26 cellular contexts compared by ENCODE assay signal in the genomic region with DNA sequence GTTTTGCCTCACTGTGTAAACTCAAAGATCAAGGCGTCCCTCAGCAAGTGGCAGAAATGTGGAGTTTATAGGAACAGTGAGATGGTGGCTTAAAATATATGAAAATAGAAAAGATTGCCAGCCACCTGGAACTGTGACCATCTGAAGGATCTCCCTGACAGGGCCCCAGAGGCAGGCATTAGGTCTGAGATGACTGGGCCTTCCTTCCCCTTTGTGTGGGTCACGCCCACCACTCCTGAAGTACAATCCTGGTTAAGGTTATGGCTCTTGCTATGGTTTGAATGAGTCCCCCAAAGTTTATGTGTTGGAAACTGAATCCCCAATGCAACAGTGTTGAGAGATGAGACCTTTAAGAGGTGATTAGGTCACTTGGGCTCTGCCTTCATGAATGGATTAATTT. TPM values are rescaled to one million over a fixed set of nuclear protein-coding genes. Genes with fewer than 3 reads are reported as not detected.
A peak's percentile ranks its signal among the peaks of the same experiment; 100 is the strongest.
DNase-seq lines count a peak whose midpoint lies in the region; ATAC-seq and TF ChIP-seq lines count a peak whose summit lies in the region.
"Had no signal": no experiment of that assay in that cellular context is flagged by ENCODE, and none has a peak within 500 bp of the region (broad histone marks: within the 10 kb centered on the region; RNA-seq: fewer than 3 reads in every experiment).

No MANE protein-coding gene starts in this region.

- peaks cover 60% of the 10 kb centered on the region for H3K4me1 ChIP-seq in mammary epithelial cell (ENCODE audit: insufficient read depth, low read length)
- H3K4me1 ChIP-seq: uterus had no signal

- H3K36me3 ChIP-seq in mammary epithelial cell (ENCODE audit: insufficient read depth, low read length): peaks cover 6% of the 10 kb centered on the region
- H3K36me3 ChIP-seq: gastrocnemius medialis, uterus had no signal

- no peaks in the 10 kb centered on the region for H3K36me3 Mint-ChIP-seq in activated naive CD8-positive, alpha-beta T cell treated with anti-CD3 and anti-CD28 coated beads, Interleukin-2, amount 50 U/mL, for 24 hours (ENCODE audit: low read depth)
- H3K36me3 Mint-ChIP-seq in activated naive CD8-positive, alpha-beta T cell treated with anti-CD3 and anti-CD28 coated beads for 36 hours: no peaks in the 10 kb centered on the region
- H3K36me3 Mint-ChIP-seq in progenitor cell of endocrine pancreas (ENCODE audit: insufficient read depth): no peaks in the 10 kb centered on the region

- peaks cover 7% of the 10 kb centered on the region for H3K4me1 Mint-ChIP-seq in activated naive CD8-positive, alpha-beta T cell treated with anti-CD3 and anti-CD28 coated beads, Interleukin-2, amount 50 U/mL, for 24 hours
- peaks cover 8% of the 10 kb centered on the region for H3K4me1 Mint-ChIP-seq in activated naive CD8-positive, alpha-beta T cell treated with anti-CD3 and anti-CD28 coated beads for 36 hours
- no peaks in the 10 kb centered on the region for H3K4me1 Mint-ChIP-seq in progenitor cell of endocrine pancreas (ENCODE audit: low read depth)

- no TSS peak for BruUV-seq in mammary epithelial cell (replicated peaks; lab: Mats Ljungman, UMichigan)

- H4K20me1 ChIP-seq in mammary epithelial cell (ENCODE audit: insufficient read depth, low read length): no peaks in the 10 kb centered on the region

- dilution Hi-C loops in mammary epithelial cell (cut with HindIII; ENCODE audit: low sequenced_read_pairs): loop anchor here (5.0 kb wide), 2 partner anchors 48 to 117 kb away; no protein-coding TSS in a partner anchor

- H3K9me3 ChIP-seq in mammary epithelial cell (replicated peaks; ENCODE audit: insufficient read depth, low read length): no peaks in the 10 kb centered on the region
- H3K9me3 ChIP-seq: gastrocnemius medialis, uterus had no signal

- H2AFZ ChIP-seq in mammary epithelial cell (ENCODE audit: low read depth, low read length): no peak overlapping the region

- TF ChIP-seq CTCF in NB4 (IDR thresholded peaks at IDR 0.05; ENCODE audit: low read depth, low read length) (no peak), mammary epithelial cell (conservative IDR thresholded peaks at IDR 0.05 in 1 of 2, IDR thresholded peaks at IDR 0.05 in 1 of 2; ENCODE audit: extremely low read depth in 1 of 2, insufficient read depth in 1 of 2, low read depth in 1 of 2, low read length in 2 of 2) (no peak), progenitor cell of endocrine pancreas (IDR thresholded peaks at IDR 0.05; ENCODE audit: unreplicated experiment) (no peak)

- intact Hi-C loops in mammary epithelial cell (cut with micrococcal nuclease): no loop called here
- intact Hi-C loops in head of caudate nucleus (cut with DNase I): no loop called here

- H3K9me3 Mint-ChIP-seq in activated naive CD8-positive, alpha-beta T cell treated with anti-CD3 and anti-CD28 coated beads, Interleukin-2, amount 50 U/mL, for 24 hours: no peaks in the 10 kb centered on the region
- no peaks in the 10 kb centered on the region for H3K9me3 Mint-ChIP-seq in activated naive CD8-positive, alpha-beta T cell treated with anti-CD3 and anti-CD28 coated beads for 36 hours
- no peaks in the 10 kb centered on the region for H3K9me3 Mint-ChIP-seq in progenitor cell of endocrine pancreas (ENCODE audit: low read depth)

- no peak for TF ChIP-seq POLR2A in NB4 (IDR thresholded peaks at IDR 0.05; ENCODE audit: extremely low read depth, insufficient read length)

- CTCF ChIA-PET in mammary epithelial cell (lab: Charles Lee; ENCODE audit: low non-redundant PET): no interaction called here

- peaks cover 12% of the 10 kb centered on the region for H3K27me3 Mint-ChIP-seq in activated naive CD8-positive, alpha-beta T cell treated with anti-CD3 and anti-CD28 coated beads, Interleukin-2, amount 50 U/mL, for 24 hours
- H3K27me3 Mint-ChIP-seq in activated naive CD8-positive, alpha-beta T cell treated with anti-CD3 and anti-CD28 coated beads for 36 hours: peaks cover 17% of the 10 kb centered on the region
- peaks cover 21% of the 10 kb centered on the region for H3K27me3 Mint-ChIP-seq in progenitor cell of endocrine pancreas

- H3K27ac ChIP-seq in mammary epithelial cell (ENCODE audit: insufficient read depth, low read depth, low read length): peak overlapping the region; percentile 88
- H3K27ac ChIP-seq: KMS-11, uterus had no signal

- no peak overlapping the region for H3K4me2 ChIP-seq in mammary epithelial cell (ENCODE audit: insufficient read depth, low read depth, low read length)
- H3K4me2 ChIP-seq: KMS-11 had no signal

- H3K4me3 ChIP-seq in NB4 (ENCODE audit: low read depth, low read length) (no peak overlapping the region), mammary epithelial cell (replicated peaks in 1 of 3; ENCODE audit: insufficient read depth in 1 of 3, low read depth in 2 of 3, low read length in 3 of 3) (no peak overlapping the region)
- H3K4me3 ChIP-seq: gastrocnemius medialis, lung, uterus had no signal

- no peaks in the 10 kb centered on the region for H3K27me3 ChIP-seq in mammary epithelial cell (ENCODE audit: insufficient read depth, low read length)
- H3K27me3 ChIP-seq: gastrocnemius medialis, uterus had no signal

- H3K79me2 ChIP-seq in mammary epithelial cell (ENCODE audit: insufficient read depth, low read length): peaks cover 28% of the 10 kb centered on the region

- H3K27ac Mint-ChIP-seq in activated naive CD8-positive, alpha-beta T cell treated with anti-CD3 and anti-CD28 coated beads, Interleukin-2, amount 50 U/mL, for 24 hours: no peak overlapping the region
- no peak overlapping the region for H3K27ac Mint-ChIP-seq in activated naive CD8-positive, alpha-beta T cell treated with anti-CD3 and anti-CD28 coated beads for 36 hours
- no peak overlapping the region for H3K27ac Mint-ChIP-seq in progenitor cell of endocrine pancreas
- H3K27ac Mint-ChIP-seq: CD4-positive, CD25-positive, alpha-beta regulatory T cell had no signal

- WGBS in mammary epithelial cell (ENCODE audit: low coverage, missing lambda C conversion rate): 93% methylated on average over 2 of the region's 2 CpGs

- in situ Hi-C loops in mammary epithelial cell (cut with MboI; ENCODE audit: low sequenced_read_pairs in 2 of 2): no loop called here

- peak; percentile 75 for ATAC-seq in activated naive CD8-positive, alpha-beta T cell treated with anti-CD3 and anti-CD28 coated beads, Interleukin-2, amount 50 U/mL, for 24 hours
- ATAC-seq: gastrocnemius medialis had no signal

- no peak for DNase-seq in activated naive CD8-positive, alpha-beta T cell treated with anti-CD3 and anti-CD28 coated beads, Interleukin-2, amount 50 U/mL, for 24 hours
- no peak for DNase-seq in activated naive CD8-positive, alpha-beta T cell treated with anti-CD3 and anti-CD28 coated beads for 36 hours
- DNase-seq in NB4 (ENCODE audit: low read depth) (peak; percentile 45), mammary epithelial cell (no peak), progenitor cell of endocrine pancreas (ENCODE audit: low spot score, unreplicated experiment) (no peak), head of caudate nucleus (no peak), islet precursor cell (no peak)
- no peak for DNase-seq in stimulated activated CD4-positive, alpha-beta T cell treated with anti-CD3 and anti-CD28 coated beads, Interleukin-1b, Interleukin-23, amount 100 ng/mL, for 48 hours
- DNase-seq: activated CD4-positive, alpha-beta T cell treated with anti-CD3 and anti-CD28 coated beads, Interleukin-2, amount 50 U/mL, for 4 hours; activated naive CD4-positive, alpha-beta T cell treated with anti-CD3 and anti-CD28 coated beads, Interleukin-2, amount 50 U/mL, for 16 hours; CD4-positive, CD25-positive, alpha-beta regulatory T cell; cerebellar nuclear complex; DMS 273 treated with DMSO at 0.1 percent for 48 hours; gastrocnemius medialis; kidney; NCI-H1417; occipital lobe; Right ventricle myocardium superior; substantia nigra; T-helper 1 cell; uterus had no signal

- H3K9ac ChIP-seq in mammary epithelial cell (ENCODE audit: insufficient read depth, low read length): no peak overlapping the region
- H3K9ac ChIP-seq: KMS-11 had no signal

- no peak overlapping the region for H3K4me3 Mint-ChIP-seq in activated naive CD8-positive, alpha-beta T cell treated with anti-CD3 and anti-CD28 coated beads, Interleukin-2, amount 50 U/mL, for 24 hours
- no peak overlapping the region for H3K4me3 Mint-ChIP-seq in activated naive CD8-positive, alpha-beta T cell treated with anti-CD3 and anti-CD28 coated beads for 36 hours
- no peak overlapping the region for H3K4me3 Mint-ChIP-seq in progenitor cell of endocrine pancreas (ENCODE audit: low read depth)
- H3K4me3 Mint-ChIP-seq: CD4-positive, CD25-positive, alpha-beta regulatory T cell had no signal

RNA-seq across cellular contexts. Expression of gene ST6GALNAC2, which starts 6.4 kb away (rescaled TPM):
- not detected for total RNA-seq in activated naive CD8-positive, alpha-beta T cell treated with anti-CD3 and anti-CD28 coated beads for 36 hours
- total RNA-seq in mammary epithelial cell (100 to 1,000 TPM in 1 of 2 donors, 10 to 100 TPM in 1; 65.1 to 221 TPM), progenitor cell of endocrine pancreas (0.62 and 1.2 TPM in 2 replicates)
- polyA plus RNA-seq in mammary epithelial cell: 48.7 TPM
- 31.0 TPM for polyA minus RNA-seq in mammary epithelial cell
- total RNA-seq: occipital lobe had no signal

RNA-seq across cellular contexts. Expression of gene PRCD, which starts 39.4 kb away (rescaled TPM):
- total RNA-seq in activated naive CD8-positive, alpha-beta T cell treated with anti-CD3 and anti-CD28 coated beads for 36 hours: under 1 TPM; 0.36 to 0.66 TPM
- total RNA-seq in mammary epithelial cell (1 to 10 TPM in 1 of 2 donors, under 1 TPM in 1; 0.66 to 1.2 TPM), progenitor cell of endocrine pancreas (0.86 and 1.7 TPM in 2 replicates)
- polyA plus RNA-seq in mammary epithelial cell: 0.71 TPM
- polyA minus RNA-seq in mammary epithelial cell: not detected
- total RNA-seq: CD4-positive, CD25-positive, alpha-beta regulatory T cell; H4; HT-29; NCI-H460 had no signal

RNA-seq across cellular contexts. Expression of gene CYGB, which starts 41.8 kb away (rescaled TPM):
- total RNA-seq in activated naive CD8-positive, alpha-beta T cell treated with anti-CD3 and anti-CD28 coated beads for 36 hours: under 1 TPM; 0.33 to 0.62 TPM
- 10 to 100 TPM in 1 of 2 donors, 1 to 10 TPM in 1; 3.3 to 17.0 TPM for total RNA-seq in mammary epithelial cell
- polyA plus RNA-seq in mammary epithelial cell: 18.8 TPM
- 18.6 TPM for polyA minus RNA-seq in mammary epithelial cell
- 0.46 and 1.0 TPM in 2 replicates for total RNA-seq in progenitor cell of endocrine pancreas
- total RNA-seq: CD4-positive, CD25-positive, alpha-beta regulatory T cell; HT-29 had no signal
- polyA plus RNA-seq: CD4-positive, CD25-positive, alpha-beta regulatory T cell had no signal

Comparison
In these comparisons a context has a peak if more than half of its experiments do, and no peak if none do; other contexts are left out.
1. RNA of gene ST6GALNAC2, which starts 6.4 kb away (total RNA-seq): 65.1 to 221 TPM in mammary epithelial cell; 0.62 to 1.2 TPM in progenitor cell of endocrine pancreas and not detected in activated naive CD8-positive, alpha-beta T cell treated with anti-CD3 and anti-CD28 coated beads for 36 hours; every median in the first group is over 10 times any median in the second.